Comparison of ENCODE assay signal across 35 cellular contexts in the genomic region with DNA sequence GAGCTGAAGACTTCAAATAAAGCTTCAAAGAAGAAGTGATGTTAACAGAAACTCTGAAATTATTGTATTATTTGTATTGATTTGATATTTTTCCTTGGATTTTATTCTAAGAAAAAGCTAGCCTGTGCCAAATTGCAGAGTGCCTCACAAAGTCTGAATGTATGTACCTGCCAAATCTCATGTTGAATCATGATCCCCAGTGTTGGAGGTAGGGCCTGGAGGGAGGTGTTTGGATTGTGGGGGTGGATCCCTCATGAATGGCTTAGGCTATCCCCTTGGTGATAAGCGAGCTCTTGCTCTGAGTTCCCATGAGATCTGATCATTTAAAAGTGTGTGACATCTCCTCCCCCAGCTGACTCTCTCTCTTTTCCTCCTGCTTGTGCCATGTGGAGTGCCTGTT. TPM values are rescaled to one million over a fixed set of nuclear protein-coding genes. Genes with fewer than 3 reads are reported as not detected.
"Had no signal": no experiment of that assay in that cellular context is flagged by ENCODE, and none has a peak within 500 bp of the region (broad histone marks: within the 10 kb centered on the region; RNA-seq: fewer than 3 reads in every experiment).

No MANE protein-coding gene starts in this region.

- H3K27ac Mint-ChIP-seq: activated B cell treated with CpG ODN at 0.5 μM for 24 hours; activated CD8-positive, alpha-beta T cell treated with anti-CD3 and anti-CD28 coated beads for 36 hours; activated naive CD8-positive, alpha-beta T cell; activated T-helper 17 cell treated with anti-CD3 and anti-CD28 coated beads, Interleukin-2, amount 50 U/mL, for 72 hours; T-helper 17 cell; T-helper 2 cell treated with Interferon-gamma antibody and Interleukin-4, amounts not matched to agents 5 μg/mL and 100 μg/mL, for 36 hours had no signal

- H3K27me3 ChIP-seq: brain microvascular endothelial cell, cardiac muscle cell, colonic mucosa, esophagus squamous epithelium, gastrocnemius medialis, heart left ventricle had no signal

- H3K4me3 ChIP-seq: cardiac muscle cell, colonic mucosa, esophagus squamous epithelium, gastrocnemius medialis, heart left ventricle had no signal

- H3K9me3 Mint-ChIP-seq: activated CD8-positive, alpha-beta T cell treated with anti-CD3 and anti-CD28 coated beads for 36 hours; T-helper 2 cell treated with Interferon-gamma antibody and Interleukin-4, amounts not matched to agents 5 μg/mL and 100 μg/mL, for 36 hours had no signal

- H3K4me1 Mint-ChIP-seq: activated B cell treated with CpG ODN at 0.5 μM for 24 hours; activated T-helper 17 cell treated with anti-CD3 and anti-CD28 coated beads, Interleukin-2, amount 50 U/mL, for 72 hours; T-helper 17 cell had no signal

- DNase-seq: activated B cell treated with CpG ODN at 0.5 μM for 24 hours; activated CD4-positive, alpha-beta T cell treated with anti-CD3 and anti-CD28 coated beads for 48 hours; activated CD4-positive, alpha-beta T cell treated with anti-CD3 and anti-CD28 coated beads, Interleukin-2, amount 50 U/mL, for 1 hour; activated CD4-positive, alpha-beta T cell treated with anti-CD3 and anti-CD28 coated beads, Interleukin-2, amount 50 U/mL, for 48 hours; activated CD8-positive, alpha-beta memory T cell treated with anti-CD3 and anti-CD28 coated beads for 24 hours; activated CD8-positive, alpha-beta T cell treated with anti-CD3 and anti-CD28 coated beads for 36 hours; activated effector memory CD4-positive, alpha-beta T cell treated with Interleukin-2 at 50 U/mL for 16 hours; activated gamma-delta T cell treated with Interleukin-2 at 50 U/mL for 16 hours; activated naive CD4-positive, alpha-beta T cell treated with anti-CD3 and anti-CD28 coated beads, Interleukin-2, amount 50 U/mL, for 16 hours; activated naive CD4-positive, alpha-beta T cell treated with Interleukin-2 at 50 U/mL for 16 hours; activated T-cell treated with anti-CD3 and anti-CD28 coated beads, Interleukin-2, amount 50 U/mL, for 4 hours; amniotic stem cell; anterior cingulate cortex; brain microvascular endothelial cell; central memory CD4-positive, alpha-beta T cell; cerebellar nuclear complex; colonic mucosa; effector CD8-positive, alpha-beta T cell; esophagus squamous epithelium; foreskin fibroblast; gastrocnemius medialis; glutamatergic neuron; heart left ventricle; T-helper 1 cell; T-helper 17 cell; T1000; WERI-Rb-1 had no signal

- H3K4me3 Mint-ChIP-seq: activated B cell treated with CpG ODN at 0.5 μM for 24 hours; activated CD8-positive, alpha-beta T cell treated with anti-CD3 and anti-CD28 coated beads for 36 hours; activated naive CD8-positive, alpha-beta T cell; activated T-cell treated with anti-CD3 and anti-CD28 coated beads, Interleukin-2, amount 50 U/mL, for 4 hours; activated T-helper 17 cell treated with anti-CD3 and anti-CD28 coated beads, Interleukin-2, amount 50 U/mL, for 72 hours; T-helper 17 cell; T-helper 2 cell treated with Interferon-gamma antibody and Interleukin-4, amounts not matched to agents 5 μg/mL and 100 μg/mL, for 36 hours had no signal

- ATAC-seq: activated CD4-positive, CD25-positive, alpha-beta regulatory T cell treated with anti-CD3 and anti-CD28 coated beads, Interleukin-2, amount 50 U/mL, for 24 hours; activated CD8-positive, alpha-beta T cell treated with anti-CD3 and anti-CD28 coated beads for 36 hours; activated T-cell treated with anti-CD3 and anti-CD28 coated beads, Interleukin-2, amount 50 U/mL, for 4 hours; activated T-helper 17 cell treated with anti-CD3 and anti-CD28 coated beads, Interleukin-2, amount 50 U/mL, for 72 hours; gastrocnemius medialis; heart left ventricle; T-helper 17 cell had no signal

- H3K9me3 ChIP-seq: colonic mucosa, gastrocnemius medialis had no signal

- H3K27ac ChIP-seq: brain microvascular endothelial cell, cardiac muscle cell, colonic mucosa, esophagus squamous epithelium, gastrocnemius medialis, heart left ventricle, WERI-Rb-1 had no signal

- H3K36me3 Mint-ChIP-seq: activated naive CD8-positive, alpha-beta T cell had no signal

- FAIRE-seq: astrocyte had no signal

- H3K4me1 ChIP-seq: colonic mucosa, gastrocnemius medialis, heart left ventricle had no signal

- H3K36me3 ChIP-seq: brain microvascular endothelial cell, cardiac muscle cell, colonic mucosa, esophagus squamous epithelium, gastrocnemius medialis, heart left ventricle, WERI-Rb-1 had no signal

RNA-seq across cellular contexts. Expression of a gene that starts 43.6 kb away (rescaled TPM):
- total RNA-seq: activated CD8-positive, alpha-beta T cell treated with anti-CD3 and anti-CD28 coated beads for 36 hours; activated T-helper 17 cell treated with anti-CD3 and anti-CD28 coated beads, Interleukin-2, amount 50 U/mL, for 72 hours; dermis microvascular lymphatic vessel endothelial cell; fibroblast of lung; T-helper 17 cell had no signal
- polyA plus RNA-seq: fibroblast of lung had no signal

RNA-seq across cellular contexts. Expression of a gene that starts 53.8 kb away (rescaled TPM):
- total RNA-seq: activated B cell treated with CpG ODN at 0.5 μM for 24 hours; activated CD8-positive, alpha-beta T cell treated with anti-CD3 and anti-CD28 coated beads for 36 hours; activated T-cell treated with anti-CD3 and anti-CD28 coated beads, Interleukin-2, amount 50 U/mL, for 4 hours; activated T-helper 17 cell treated with anti-CD3 and anti-CD28 coated beads, Interleukin-2, amount 50 U/mL, for 72 hours; astrocyte; cardiac muscle cell; dermis microvascular lymphatic vessel endothelial cell; fibroblast of lung; gastrocnemius medialis had no signal
- polyA plus RNA-seq: fibroblast of lung had no signal
